Comparison of ENCODE assay signal across 1 cellular context in genomic region chr4:124712417-124713212, GRCh38.
TF ChIP-seq lines count a peak whose summit lies in the region.

Gene ANKRD50, minus strand, starts transcription at chr4:124712732. Its CDS starts 2,221 bp downstream, at chr4:124710511.

TF ChIP-seq in WTC11, 78 proteins besides CTCF, POLR2A, EP300 and RAD21 (continued from another document):
- peak; percentile 75; the same call in 1 of the 2 replicates for TF ChIP-seq ZNF281 (CRISPR knock-in tag; IDR thresholded peaks at IDR 0.05)
- peak; percentile 61 for TF ChIP-seq MYBL2 (CRISPR knock-in tag; IDR thresholded peaks at IDR 0.05)
